In the genomic region with DNA sequence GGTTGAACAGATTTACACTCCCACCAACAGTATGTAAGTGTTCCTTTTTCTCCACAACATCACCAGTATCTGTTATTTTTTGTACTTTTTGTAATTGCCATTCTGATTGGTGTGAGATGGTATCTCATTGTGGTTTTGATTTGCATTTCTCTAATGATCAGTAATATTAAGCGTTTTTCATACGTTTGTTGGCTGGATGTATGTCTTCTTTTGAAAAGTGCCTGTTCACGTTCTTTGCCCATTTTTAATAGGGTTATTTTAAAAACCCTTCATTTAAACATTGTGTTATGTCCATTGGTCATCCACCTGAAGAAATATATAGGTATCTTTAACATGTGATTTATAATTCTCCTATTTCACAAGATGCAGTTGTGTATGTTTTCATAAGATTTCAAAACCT, we compare ENCODE assay signal across 34 cellular contexts.
"Had no signal": no experiment of that assay in that cellular context is flagged by ENCODE, and none has a peak within 500 bp of the region (broad histone marks: within the 10 kb centered on the region; RNA-seq: fewer than 3 reads in every experiment).

No MANE protein-coding gene starts in this region.

- H3K9ac ChIP-seq: KMS-11 had no signal

- DNase-seq: Karpas-422, Kasumi-1, MG63, MM.1S, MV-4-11, NCI-H1048, NCI-H1092, NCI-H1092 treated with DMSO at 0.1 percent for 48 hours, NCI-H1105, NCI-H1105 treated with DMSO at 0.1 percent for 48 hours, NCI-H1417, NCI-H1417 treated with DMSO at 0.1 percent for 48 hours, NCI-H1436, NCI-H1436 treated with DMSO at 0.1 percent for 48 hours, NCI-H146, NCI-H1694, NCI-H1694 treated with DMSO at 0.1 percent for 48 hours, NCI-H187, NCI-H187 treated with DMSO at 0.1 percent for 48 hours, NCI-H1930, NCI-H2029, NCI-H2029 treated with DMSO at 0.1 percent for 48 hours, NCI-H2081, NCI-H2081 treated with DMSO at 0.1 percent for 48 hours, NCI-H2107, NCI-H2171, NCI-H2171 treated with DMSO at 0.1 percent for 48 hours, NCI-H2227 treated with DMSO at 0.1 percent for 48 hours, NCI-H226, NCI-H345, NCI-H446, NCI-H446 treated with DMSO at 0.1 percent for 48 hours, NCI-H510A had no signal

- H3K4me3 ChIP-seq: MG63 had no signal

- H3K27me3 ChIP-seq: MG63 had no signal

- H3K27ac ChIP-seq: KMS-11 had no signal

- H3K36me3 ChIP-seq: MG63 had no signal

- H3K4me2 ChIP-seq: KMS-11 had no signal

- H3K9me3 ChIP-seq: MG63 had no signal
